11 cellular contexts compared by ENCODE assay signal in the genomic region with DNA sequence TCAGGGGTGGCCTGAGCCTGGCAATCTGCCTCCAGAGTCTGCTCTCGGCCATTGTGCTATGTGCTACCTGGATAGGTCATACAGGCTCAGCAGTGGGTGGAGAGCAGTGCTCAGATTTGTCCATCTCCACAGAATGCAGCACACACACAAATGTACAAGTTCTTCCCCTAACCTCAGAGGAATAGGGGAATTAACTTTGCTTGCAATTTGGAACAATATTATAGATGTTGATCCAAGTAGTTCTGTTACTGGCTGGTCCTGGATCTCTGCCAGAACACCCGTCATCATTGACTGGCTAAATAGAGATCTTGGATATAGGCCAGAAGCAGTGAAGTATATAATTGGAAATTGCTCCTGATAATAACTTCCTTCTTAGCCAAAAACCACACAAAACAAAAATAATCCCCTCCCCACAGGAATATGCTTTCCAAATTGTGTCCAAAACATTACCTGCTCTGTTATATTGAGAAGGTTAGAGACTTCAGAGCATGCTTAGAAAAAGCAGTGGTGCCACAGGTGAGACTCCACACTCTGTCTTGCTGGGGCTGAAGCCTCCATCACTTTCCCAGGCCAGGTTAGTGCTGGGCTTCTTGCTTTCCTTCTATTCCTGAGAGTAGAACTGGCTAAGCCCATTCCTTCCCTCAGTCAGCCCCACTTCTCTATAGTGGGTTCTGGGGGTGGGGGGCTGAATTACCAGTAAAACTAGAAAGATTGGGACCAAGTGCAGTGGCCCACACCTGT. TPM values are rescaled to one million over a fixed set of nuclear protein-coding genes. Genes with fewer than 3 reads are reported as not detected.
DNase-seq lines count a peak whose midpoint lies in the region; ATAC-seq, FAIRE-seq and TF ChIP-seq lines count a peak whose summit lies in the region.
"Had no signal": no experiment of that assay in that cellular context is flagged by ENCODE, and none has a peak within 500 bp of the region (broad histone marks: within the 10 kb centered on the region; RNA-seq: fewer than 3 reads in every experiment).

No MANE protein-coding gene starts in this region.

- H3K9ac ChIP-seq in HepG2 (ENCODE audit: insufficient read depth, low read depth, low read length), result no peak overlapping the region

- WGBS in HepG2 (ENCODE audit: low lambda C conversion rate), result 83% methylated on average over 2 of the region's 2 CpGs

- DNase-seq in DMS79 treated with DMSO at 0.1 percent for 48 hours (lab: John Stamatoyannopoulos, UW) (peak; percentile 92), NCI-H2081 treated with DMSO at 0.1 percent for 48 hours (lab: John Stamatoyannopoulos, UW) (peak; percentile 91), brain pericyte (ENCODE audit: low read depth, low spot score) (peak; percentile 25), HepG2 (ENCODE audit: low spot score) (no peak), GM20000 (ENCODE audit: low spot score) (no peak)
- DNase-seq in stimulated activated CD4-positive, alpha-beta T cell treated with anti-CD3 and anti-CD28 coated beads, Interleukin-4, amount 100 ng/mL, for 24 hours, result no peak
- DNase-seq: GF-D8, nephron progenitor cell had no signal

- CTCF ChIA-PET in HepG2 (lab: Yijun Ruan, JAX; ENCODE audit: low intra/inter-chr PET ratio, low total read pairs), result no interaction called here

- H3K27ac ChIP-seq in HepG2 (ENCODE audit: extremely low read length, insufficient read depth, low read length), result no peak overlapping the region
- H3K27ac ChIP-seq: esophagus muscularis mucosa had no signal

- TF ChIP-seq RAD21 in HepG2 (CRISPR knock-in tag; IDR thresholded peaks at IDR 0.05), result no peak

- H3K4me3 ChIP-seq in HepG2 (replicated peaks in 1 of 3; ENCODE audit: insufficient read depth in 1 of 3, low read depth in 2 of 3, low read length in 3 of 3), result no peak overlapping the region
- H3K4me3 ChIP-seq: esophagus muscularis mucosa had no signal

- POLR2A ChIA-PET in HepG2 (lab: Yijun Ruan, JAX), result no interaction called here

- TF ChIP-seq EP300 in HepG2 (IDR thresholded peaks at IDR 0.05; ENCODE audit: low read depth in 2 of 2, low read length in 2 of 2) (no peak), HepG2 (CRISPR knock-in tag; IDR thresholded peaks at IDR 0.05; ENCODE audit: borderline replicate concordance) (no peak)

- in situ Hi-C loops in HepG2 (cut with HindIII; ENCODE audit: extremely low pct_ligation_motif_present, low pct_unique_long_range_greater_than_20kb), result no loop called here

- TF ChIP-seq CTCF in HepG2 (CRISPR knock-in tag; IDR thresholded peaks at IDR 0.05), result no peak
- no peak for TF ChIP-seq CTCF in GM20000 (IDR thresholded peaks at IDR 0.05; ENCODE audit: extremely low read depth, missing control alignments)

- no peak overlapping the region for H2AFZ ChIP-seq in HepG2 (ENCODE audit: low read length)

- no peaks in the 10 kb centered on the region for H4K20me1 ChIP-seq in HepG2 (ENCODE audit: insufficient read depth, low read length)

- H3K4me2 ChIP-seq in HepG2 (ENCODE audit: low read depth, low read length), result no peak overlapping the region

- H3K36me3 ChIP-seq in HepG2 (replicated peaks in 1 of 2; ENCODE audit: control insufficient read depth in 1 of 2, insufficient read depth in 2 of 2, low read length in 2 of 2), result peaks cover 9 to 40% of the 10 kb centered on the region in 2 experiments
- H3K36me3 ChIP-seq: esophagus muscularis mucosa had no signal

- intact Hi-C loops in HepG2 (cut with micrococcal nuclease; ENCODE audit: unreplicated experiment), result no loop called here

- H3K79me2 ChIP-seq in HepG2 (ENCODE audit: insufficient read depth, low read length), result no peaks in the 10 kb centered on the region

- FAIRE-seq in HepG2 (lab: Jason Lieb, UNC), result no peak

- BruUV-seq in HepG2 (replicated peaks; lab: Mats Ljungman, UMichigan), result no TSS peak

- peaks cover 17% of the 10 kb centered on the region for H3K9me3 ChIP-seq in HepG2 (ENCODE audit: low read length)

- H3K27me3 ChIP-seq in HepG2 (ENCODE audit: control insufficient read depth in 1 of 2, insufficient read depth in 2 of 2, low read length in 2 of 2), result no peaks in the 10 kb centered on the region
- H3K27me3 ChIP-seq: esophagus muscularis mucosa had no signal

- no peak for TF ChIP-seq POLR2A in HepG2 (IDR thresholded peaks at IDR 0.05; ENCODE audit: insufficient read depth in 1 of 2, low read depth in 2 of 2, low read length in 2 of 2)

- no peaks in the 10 kb centered on the region for H3K4me1 ChIP-seq in HepG2 (ENCODE audit: insufficient read depth, low read length)

- ATAC-seq in HepG2 (peak; percentile 31; the same call in 2 of the 3 replicates), HG02970 (IDR thresholded peaks at IDR 0.05; ENCODE audit: low FRiP score, unreplicated experiment) (no peak), GM21367 (IDR thresholded peaks at IDR 0.05; ENCODE audit: unreplicated experiment) (no peak)

TF ChIP-seq in HepG2, 621 proteins besides CTCF, POLR2A, EP300 and RAD21:
- TF ChIP-seq, protein P1, sequence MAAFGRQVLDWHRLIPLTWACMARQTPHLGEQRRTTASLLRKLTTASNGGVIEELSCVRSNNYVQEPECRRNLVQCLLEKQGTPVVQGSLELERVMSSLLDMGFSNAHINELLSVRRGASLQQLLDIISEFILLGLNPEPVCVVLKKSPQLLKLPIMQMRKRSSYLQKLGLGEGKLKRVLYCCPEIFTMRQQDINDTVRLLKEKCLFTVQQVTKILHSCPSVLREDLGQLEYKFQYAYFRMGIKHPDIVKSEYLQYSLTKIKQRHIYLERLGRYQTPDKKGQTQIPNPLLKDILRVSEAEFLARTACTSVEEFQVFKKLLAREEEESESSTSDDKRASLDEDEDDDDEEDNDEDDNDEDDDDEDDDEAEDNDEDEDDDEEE (CRISPR knock-in tag; IDR thresholded peaks at IDR 0.05), result no peak
- TF ChIP-seq ZNF713 (CRISPR knock-in tag; IDR thresholded peaks at IDR 0.05) (no peak), ELF3 (CRISPR knock-in tag; IDR thresholded peaks at IDR 0.05) (no peak), CBX1 (IDR thresholded peaks at IDR 0.05; ENCODE audit: low read depth) (no peak), ZNF10 (CRISPR knock-in tag; IDR thresholded peaks at IDR 0.05; ENCODE audit: borderline replicate concordance, low read depth) (no peak), ZIK1 (CRISPR knock-in tag; IDR thresholded peaks at IDR 0.05; ENCODE audit: borderline replicate concordance, low read depth) (no peak), ZNF615 (CRISPR knock-in tag; IDR thresholded peaks at IDR 0.05; ENCODE audit: borderline replicate concordance) (no peak)
TF ChIP-seq in HepG2: peak in this region for 0.

RNA-seq across cellular contexts. Expression of a gene that starts 38.8 kb away (rescaled TPM):
- 48.8 and 66.9 TPM in 2 replicates for total RNA-seq in HepG2 (2016; rRNA removed; fragmentation: Illumina TruSeq; extraction: Trizol)
- total RNA-seq in HepG2 (2016; cell fraction: cytosol; rRNA removed; fragmentation: Illumina TruSeq; extraction: Trizol; ENCODE audit: low read depth), result 17.2 and 17.9 TPM in 2 replicates
- total RNA-seq in HepG2 (2016; cell fraction: insoluble cytoplasmic fraction; rRNA removed; fragmentation: Illumina TruSeq; extraction: Trizol), result 51.2 and 65.6 TPM in 2 replicates
- 23.8 and 28.9 TPM in 2 replicates for total RNA-seq in HepG2 (2016; cell fraction: membrane; rRNA removed; fragmentation: Illumina TruSeq; extraction: Trizol)
- 27.0 and 29.9 TPM in 2 replicates for total RNA-seq in HepG2 (2016; cell fraction: nucleus; rRNA removed; fragmentation: Illumina TruSeq; extraction: Trizol)
- polyA plus RNA-seq in HepG2 (2011; rRNA removed), result 13.5 and 22.8 TPM in 2 replicates
- 15.0 and 23.3 TPM in 2 replicates for polyA plus RNA-seq in HepG2 (2011; cell fraction: cytosol; rRNA removed)
- 9.2 and 13.0 TPM in 2 replicates for polyA plus RNA-seq in HepG2 (2011; cell fraction: nucleus; rRNA removed)
- 7.8 and 19.4 TPM in 2 replicates for polyA plus RNA-seq in HepG2 (2012)
- 3.3 and 5.6 TPM in 2 replicates for polyA plus RNA-seq in HepG2 (2016; cell fraction: cytosol; fragmentation: Illumina TruSeq; extraction: Trizol; ENCODE audit: low read depth)
- polyA plus RNA-seq in HepG2 (2016; cell fraction: insoluble cytoplasmic fraction; fragmentation: Illumina TruSeq; extraction: Trizol; ENCODE audit: low read depth), result 62.0 and 66.5 TPM in 2 replicates
- polyA plus RNA-seq in HepG2 (2016; cell fraction: membrane; fragmentation: Illumina TruSeq; extraction: Trizol; ENCODE audit: low read depth), result 9.1 and 10.8 TPM in 2 replicates
- polyA plus RNA-seq in HepG2 (2016; cell fraction: nucleus; fragmentation: Illumina TruSeq; extraction: Trizol; ENCODE audit: insufficient read depth, low read depth), result 35.6 and 38.5 TPM in 2 replicates
- polyA minus RNA-seq in HepG2 (2011; rRNA and poly(A)+ RNA removed; ENCODE audit: low replicate concordance), result 29.4 and 107 TPM in 2 replicates
- 12.9 and 17.8 TPM in 2 replicates for polyA minus RNA-seq in HepG2 (2011; cell fraction: cytosol; rRNA and poly(A)+ RNA removed)
- polyA minus RNA-seq in HepG2 (2011; cell fraction: nucleus; rRNA and poly(A)+ RNA removed), result 9.4 and 16.4 TPM in 2 replicates

RNA-seq across cellular contexts. Expression of a gene that starts 49.3 kb away (rescaled TPM):
- total RNA-seq in HepG2 (2016; rRNA removed; fragmentation: Illumina TruSeq; extraction: Trizol), result 8.7 and 11.7 TPM in 2 replicates
- total RNA-seq in HepG2 (2016; cell fraction: cytosol; rRNA removed; fragmentation: Illumina TruSeq; extraction: Trizol; ENCODE audit: low read depth), result 1.8 TPM in 2 replicates
- total RNA-seq in HepG2 (2016; cell fraction: insoluble cytoplasmic fraction; rRNA removed; fragmentation: Illumina TruSeq; extraction: Trizol), result 9.0 and 10.8 TPM in 2 replicates
- 6.8 and 7.2 TPM in 2 replicates for total RNA-seq in HepG2 (2016; cell fraction: membrane; rRNA removed; fragmentation: Illumina TruSeq; extraction: Trizol)
- 7.6 and 9.0 TPM in 2 replicates for total RNA-seq in HepG2 (2016; cell fraction: nucleus; rRNA removed; fragmentation: Illumina TruSeq; extraction: Trizol)
- 4.3 and 6.3 TPM in 2 replicates for polyA plus RNA-seq in HepG2 (2011; rRNA removed)
- polyA plus RNA-seq in HepG2 (2011; cell fraction: cytosol; rRNA removed), result 5.1 and 5.4 TPM in 2 replicates
- 4.6 and 5.3 TPM in 2 replicates for polyA plus RNA-seq in HepG2 (2011; cell fraction: nucleus; rRNA removed)
- 7.4 and 9.8 TPM in 2 replicates for polyA plus RNA-seq in HepG2 (2012)
- 1.3 and 2.7 TPM in 2 replicates for polyA plus RNA-seq in HepG2 (2016; cell fraction: cytosol; fragmentation: Illumina TruSeq; extraction: Trizol; ENCODE audit: low read depth)
- polyA plus RNA-seq in HepG2 (2016; cell fraction: insoluble cytoplasmic fraction; fragmentation: Illumina TruSeq; extraction: Trizol; ENCODE audit: low read depth), result 6.6 and 6.7 TPM in 2 replicates
- 2.8 and 3.9 TPM in 2 replicates for polyA plus RNA-seq in HepG2 (2016; cell fraction: membrane; fragmentation: Illumina TruSeq; extraction: Trizol; ENCODE audit: low read depth)
- 11.2 and 11.5 TPM in 2 replicates for polyA plus RNA-seq in HepG2 (2016; cell fraction: nucleus; fragmentation: Illumina TruSeq; extraction: Trizol; ENCODE audit: insufficient read depth, low read depth)
- polyA minus RNA-seq in HepG2 (2011; rRNA and poly(A)+ RNA removed; ENCODE audit: low replicate concordance), result 0.16 and 9.3 TPM in 2 replicates
- polyA minus RNA-seq in HepG2 (2011; cell fraction: cytosol; rRNA and poly(A)+ RNA removed), result 3.9 and 4.1 TPM in 2 replicates
- 2.7 TPM in 2 replicates for polyA minus RNA-seq in HepG2 (2011; cell fraction: nucleus; rRNA and poly(A)+ RNA removed)

Comparison
In these comparisons a context has a peak if more than half of its experiments do, and no peak if none do; other contexts are left out.
1. DNase-seq: peak in DMS79 treated with DMSO at 0.1 percent for 48 hours (single experiment), NCI-H2081 treated with DMSO at 0.1 percent for 48 hours (single experiment) and brain pericyte (single experiment); none in HepG2 (single experiment), GM20000 (single experiment) and stimulated activated CD4-positive, alpha-beta T cell treated with anti-CD3 and anti-CD28 coated beads, Interleukin-4, amount 100 ng/mL, for 24 hours (single experiment).